20 cellular contexts compared by ENCODE assay signal in genomic region chr3:108159128-108159527, GRCh38.
"Had no signal": no experiment of that assay in that cellular context is flagged by ENCODE, and none has a peak within 500 bp of the region (broad histone marks: within the 10 kb centered on the region; RNA-seq: fewer than 3 reads in every experiment).

No MANE protein-coding gene starts in this region.

- H3K4me3 Mint-ChIP-seq: activated CD8-positive, alpha-beta T cell treated with anti-CD3 and anti-CD28 coated beads for 36 hours; activated naive CD4-positive, alpha-beta T cell treated with anti-CD3 and anti-CD28 coated beads, Interleukin-2, amount 50 U/mL, for 24 hours; central memory CD8-positive, alpha-beta T cell; naive B cell; neural progenitor cell; T-helper 17 cell; WTC11 had no signal

- H3K36me3 Mint-ChIP-seq: WTC11 had no signal

- H3K4me1 Mint-ChIP-seq: WTC11 had no signal

- H3K9me3 Mint-ChIP-seq: activated CD8-positive, alpha-beta T cell treated with anti-CD3 and anti-CD28 coated beads for 36 hours; activated naive CD4-positive, alpha-beta T cell treated with anti-CD3 and anti-CD28 coated beads, Interleukin-2, amount 50 U/mL, for 24 hours; central memory CD8-positive, alpha-beta T cell; neural progenitor cell; WTC11 had no signal

- H2AFZ ChIP-seq: neural progenitor cell had no signal

- ATAC-seq: activated CD8-positive, alpha-beta T cell treated with anti-CD3 and anti-CD28 coated beads for 36 hours; body of pancreas; left lobe of liver; T-helper 17 cell; WTC11 had no signal

- H3K9ac ChIP-seq: neural progenitor cell had no signal

- DNase-seq: activated CD4-positive, alpha-beta T cell treated with anti-CD3 and anti-CD28 coated beads for 48 hours; activated CD8-positive, alpha-beta memory T cell treated with anti-CD3 and anti-CD28 coated beads, Interleukin-2, amount 50 U/mL, for 4 hours; activated CD8-positive, alpha-beta T cell treated with anti-CD3 and anti-CD28 coated beads for 36 hours; activated effector memory CD4-positive, alpha-beta T cell treated with anti-CD3 and anti-CD28 coated beads, Interleukin-2, amount 50 U/mL, for 16 hours; activated T-cell treated with anti-CD3 and anti-CD28 coated beads, Interleukin-2, amount 50 U/mL, for 48 hours; amniotic stem cell; body of pancreas; effector CD8-positive, alpha-beta T cell; islet precursor cell; naive B cell; ovary; sigmoid colon; stimulated activated CD4-positive, alpha-beta T cell treated with anti-CD3 and anti-CD28 coated beads, Interleukin-1b, Interleukin-23, amount 100 ng/mL, for 48 hours; T-helper 17 cell had no signal

- H3K27ac Mint-ChIP-seq: activated CD8-positive, alpha-beta T cell treated with anti-CD3 and anti-CD28 coated beads for 36 hours; activated naive CD4-positive, alpha-beta T cell treated with anti-CD3 and anti-CD28 coated beads, Interleukin-2, amount 50 U/mL, for 24 hours; neural progenitor cell; WTC11 had no signal

- H3K4me1 ChIP-seq: body of pancreas, sigmoid colon had no signal

- H3K36me3 ChIP-seq: ovary, thoracic aorta had no signal

- H3K27ac ChIP-seq: body of pancreas, ovary, sigmoid colon, thoracic aorta had no signal

- H3K4me3 ChIP-seq: body of pancreas, neural progenitor cell, ovary, sigmoid colon, thoracic aorta had no signal

- H3K27me3 ChIP-seq: body of pancreas, neural progenitor cell, ovary, sigmoid colon had no signal

- H3K27me3 Mint-ChIP-seq: activated CD8-positive, alpha-beta T cell treated with anti-CD3 and anti-CD28 coated beads for 36 hours; activated naive CD4-positive, alpha-beta T cell treated with anti-CD3 and anti-CD28 coated beads, Interleukin-2, amount 50 U/mL, for 24 hours; central memory CD8-positive, alpha-beta T cell; naive B cell; T-helper 17 cell had no signal

- H3K4me2 ChIP-seq: neural progenitor cell had no signal

- H3K9me3 ChIP-seq: body of pancreas, ovary, sigmoid colon, thoracic aorta had no signal
